1 cellular context compared by ENCODE assay signal in the genomic region with DNA sequence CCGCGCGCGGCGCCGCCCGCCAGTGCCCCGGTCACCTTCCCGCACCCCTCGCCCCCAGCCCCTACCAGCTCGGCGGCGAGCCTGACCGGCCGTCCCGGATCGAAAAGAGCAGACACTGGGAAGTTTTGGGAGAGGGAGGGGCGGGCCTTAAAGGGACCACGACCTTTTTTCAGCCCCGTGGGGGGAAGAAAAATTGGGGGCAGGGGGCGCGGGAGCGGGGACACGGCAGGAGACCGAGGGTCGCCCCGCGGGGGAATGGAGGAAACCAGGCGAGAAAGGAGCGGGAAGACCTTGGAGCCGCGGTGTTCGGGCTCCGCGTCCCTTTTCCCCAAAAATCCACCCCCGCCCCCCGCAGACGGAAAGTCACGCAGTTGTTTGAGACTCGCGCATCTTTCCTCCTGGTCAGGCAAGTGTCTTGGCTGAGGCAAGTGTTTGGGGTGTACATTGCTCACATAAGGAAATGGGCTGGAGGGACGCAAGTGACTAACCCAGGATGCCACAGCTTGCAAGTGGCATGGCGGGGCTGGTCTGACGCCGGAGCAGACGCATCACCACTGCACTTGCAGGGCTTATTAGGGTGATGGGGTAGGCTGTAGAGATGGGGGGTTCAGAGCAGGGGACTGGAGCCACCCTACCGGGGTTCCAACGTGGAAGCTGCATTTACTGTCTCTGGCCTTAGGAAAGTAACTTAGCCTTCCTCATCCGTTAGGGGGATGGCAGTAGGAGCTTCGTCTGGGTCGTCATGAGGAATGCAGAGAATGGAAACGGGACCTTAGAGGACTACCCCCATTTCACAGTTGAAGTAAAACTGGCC.
TF ChIP-seq lines count a peak whose summit lies in the region.

No MANE protein-coding gene starts in this region.

TF ChIP-seq in PFSK-1, 5 proteins besides CTCF, POLR2A, EP300 and RAD21 (continued from another document):
- TF ChIP-seq, protein P1, sequence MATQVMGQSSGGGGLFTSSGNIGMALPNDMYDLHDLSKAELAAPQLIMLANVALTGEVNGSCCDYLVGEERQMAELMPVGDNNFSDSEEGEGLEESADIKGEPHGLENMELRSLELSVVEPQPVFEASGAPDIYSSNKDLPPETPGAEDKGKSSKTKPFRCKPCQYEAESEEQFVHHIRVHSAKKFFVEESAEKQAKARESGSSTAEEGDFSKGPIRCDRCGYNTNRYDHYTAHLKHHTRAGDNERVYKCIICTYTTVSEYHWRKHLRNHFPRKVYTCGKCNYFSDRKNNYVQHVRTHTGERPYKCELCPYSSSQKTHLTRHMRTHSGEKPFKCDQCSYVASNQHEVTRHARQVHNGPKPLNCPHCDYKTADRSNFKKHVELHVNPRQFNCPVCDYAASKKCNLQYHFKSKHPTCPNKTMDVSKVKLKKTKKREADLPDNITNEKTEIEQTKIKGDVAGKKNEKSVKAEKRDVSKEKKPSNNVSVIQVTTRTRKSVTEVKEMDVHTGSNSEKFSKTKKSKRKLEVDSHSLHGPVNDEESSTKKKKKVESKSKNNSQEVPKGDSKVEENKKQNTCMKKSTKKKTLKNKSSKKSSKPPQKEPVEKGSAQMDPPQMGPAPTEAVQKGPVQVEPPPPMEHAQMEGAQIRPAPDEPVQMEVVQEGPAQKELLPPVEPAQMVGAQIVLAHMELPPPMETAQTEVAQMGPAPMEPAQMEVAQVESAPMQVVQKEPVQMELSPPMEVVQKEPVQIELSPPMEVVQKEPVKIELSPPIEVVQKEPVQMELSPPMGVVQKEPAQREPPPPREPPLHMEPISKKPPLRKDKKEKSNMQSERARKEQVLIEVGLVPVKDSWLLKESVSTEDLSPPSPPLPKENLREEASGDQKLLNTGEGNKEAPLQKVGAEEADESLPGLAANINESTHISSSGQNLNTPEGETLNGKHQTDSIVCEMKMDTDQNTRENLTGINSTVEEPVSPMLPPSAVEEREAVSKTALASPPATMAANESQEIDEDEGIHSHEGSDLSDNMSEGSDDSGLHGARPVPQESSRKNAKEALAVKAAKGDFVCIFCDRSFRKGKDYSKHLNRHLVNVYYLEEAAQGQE (IDR thresholded peaks at IDR 0.05; ENCODE audit: insufficient read depth in 1 of 2, low read depth in 2 of 2, low read length in 2 of 2) = no peak
TF ChIP-seq in PFSK-1: peak in this region for 1.
